Comparison of ENCODE assay signal across 8 cellular contexts in the genomic region with DNA sequence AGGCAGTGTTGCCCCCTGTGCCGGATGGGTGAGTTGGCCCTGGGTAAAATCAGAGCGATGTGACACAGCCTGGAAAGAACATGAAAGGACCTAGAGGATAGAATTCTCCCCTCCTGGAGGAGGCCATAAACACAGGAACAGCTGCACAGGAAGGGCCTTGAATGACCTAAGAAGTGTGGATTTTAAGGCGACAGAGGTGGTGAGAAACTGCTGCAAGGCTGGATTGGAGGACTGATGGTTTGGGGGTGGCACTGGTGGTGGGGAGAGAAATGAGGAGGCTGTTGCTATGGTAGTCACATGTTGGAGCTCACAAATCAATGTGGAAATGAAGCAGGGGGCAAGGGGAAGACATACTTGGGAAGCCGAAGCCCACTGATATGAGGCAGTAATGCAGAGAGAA. TPM values are rescaled to one million over a fixed set of nuclear protein-coding genes. Genes with fewer than 3 reads are reported as not detected.
DNase-seq lines count a peak whose midpoint lies in the region; ATAC-seq and TF ChIP-seq lines count a peak whose summit lies in the region.

No MANE protein-coding gene starts in this region.

- no peaks in the 10 kb centered on the region for H3K36me3 Mint-ChIP-seq in natural killer cell

- peak overlapping the region; percentile 16 to 88 for H3K27ac Mint-ChIP-seq in natural killer cell

- H4K20me1 ChIP-seq in KMS-11 (ENCODE audit: insufficient read depth): no peaks in the 10 kb centered on the region

- no peak for TF ChIP-seq CTCF in KMS-11 (conservative IDR thresholded peaks at IDR 0.05; ENCODE audit: low read depth, low read length)
- no peak for TF ChIP-seq CTCF in coronary artery (IDR thresholded peaks at IDR 0.05)
- TF ChIP-seq CTCF in natural killer cell (IDR thresholded peaks at IDR 0.05): no peak

- H3K27me3 Mint-ChIP-seq in natural killer cell (ENCODE audit: low read depth in 2 of 2): peaks cover 0 to 8% of the 10 kb centered on the region in 2 donors

- H3K4me3 Mint-ChIP-seq in natural killer cell: peak overlapping the region; percentile 73

- no peaks in the 10 kb centered on the region for H3K27me3 ChIP-seq in KMS-11 (ENCODE audit: insufficient read depth, low read depth)

- no peaks in the 10 kb centered on the region for H3K9me3 Mint-ChIP-seq in natural killer cell

- intact Hi-C loops in natural killer cell (cut with micrococcal nuclease): no loop called here

- H2AFZ ChIP-seq in KMS-11 (ENCODE audit: low read depth): peak overlapping the region; percentile 38; the same call in 1 of the 2 replicates

- no peaks in the 10 kb centered on the region for H3K36me3 ChIP-seq in KMS-11 (ENCODE audit: insufficient read depth)

- H3K4me3 ChIP-seq in KMS-11 (IDR thresholded peaks at IDR 0.05; ENCODE audit: insufficient read depth, low read depth, low read length) (no peak overlapping the region), coronary artery (peak overlapping the region; percentile 63)

- peaks cover 36% of the 10 kb centered on the region for H3K4me1 ChIP-seq in KMS-11 (ENCODE audit: low read depth, poor library complexity, severe bottlenecking)

- peak; percentile 49 for DNase-seq in Ammon's horn (ENCODE audit: low spot score)
- DNase-seq in coronary artery (ENCODE audit: low spot score): no peak
- DNase-seq in natural killer cell: no peak
- DNase-seq in NCI-H524 treated with DMSO at 0.1 percent for 48 hours (lab: John Stamatoyannopoulos, UW): no peak
- no peak for DNase-seq in AG20443 (ENCODE audit: low spot score)
- DNase-seq in DMS114 treated with DMSO at 0.1 percent for 48 hours (lab: John Stamatoyannopoulos, UW; ENCODE audit: unreplicated experiment): no peak

- peaks cover 27 to 40% of the 10 kb centered on the region in 2 donors for H3K4me1 Mint-ChIP-seq in natural killer cell

- H3K4me2 ChIP-seq in KMS-11: peak overlapping the region; percentile 67

- ATAC-seq in natural killer cell: no peak
- no peak for ATAC-seq in HG02840 (IDR thresholded peaks at IDR 0.05; ENCODE audit: low FRiP score, unreplicated experiment)

- H3K27ac ChIP-seq in KMS-11: no peak overlapping the region
- H3K27ac ChIP-seq in coronary artery: peak overlapping the region; percentile 94 to 96

- H3K79me2 ChIP-seq in KMS-11 (ENCODE audit: insufficient read depth, low read depth): no peaks in the 10 kb centered on the region

- H3K9ac ChIP-seq in KMS-11: no peak overlapping the region

RNA-seq across cellular contexts. Expression of gene XIRP1, which starts 13.8 kb away (rescaled TPM):
- total RNA-seq in natural killer cell: under 1 TPM; 0.14 to 0.40 (median 0.24) TPM

RNA-seq across cellular contexts. Expression of gene CSRNP1, which starts 25.2 kb away (rescaled TPM):
- total RNA-seq in natural killer cell: 100 to 1,000 TPM; 208 to 300 (median 253) TPM
